In the genomic region with DNA sequence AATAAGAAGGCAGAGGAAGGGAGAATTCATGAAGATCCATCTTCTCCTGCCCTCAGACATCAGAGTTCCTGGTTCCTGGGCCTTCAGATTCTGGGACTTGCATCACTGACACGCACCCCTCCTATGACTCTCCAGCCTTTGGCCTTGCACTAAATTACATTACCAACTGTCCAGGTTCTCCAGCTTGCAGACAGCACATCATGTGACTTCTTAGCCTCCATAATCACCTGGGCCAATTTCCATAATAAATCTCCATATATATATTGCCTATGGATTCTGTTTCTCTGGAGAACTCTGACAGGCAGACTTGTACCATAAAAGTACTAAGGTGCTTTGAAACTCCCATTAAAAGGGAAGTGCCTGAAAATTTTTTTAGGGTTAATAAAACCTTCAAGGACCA, we compare ENCODE assay signal across 22 cellular contexts.
"Had no signal": no experiment of that assay in that cellular context is flagged by ENCODE, and none has a peak within 500 bp of the region (broad histone marks: within the 10 kb centered on the region; RNA-seq: fewer than 3 reads in every experiment).

No MANE protein-coding gene starts in this region.

- H3K27me3 ChIP-seq: MG63, SJSA1 had no signal

- DNase-seq: IMR-90, Karpas-422, KG1, MG63, NCI-H1092, NCI-H1105 treated with DMSO at 0.1 percent for 48 hours, NCI-H1417 treated with DMSO at 0.1 percent for 48 hours, NCI-H146, NCI-H1694 treated with DMSO at 0.1 percent for 48 hours, NCI-H1930, NCI-H2081, NCI-H2107, NCI-H2227 treated with DMSO at 0.1 percent for 48 hours, NCI-H524, NCI-H69, NCI-H774, Right ventricle myocardium superior, RPMI8226, SIG-M5 had no signal

- H3K4me3 ChIP-seq: MG63, SJSA1, SK-N-MC had no signal

- H3K4me1 ChIP-seq: SJSA1 had no signal

- H3K9me3 ChIP-seq: MG63, SJSA1 had no signal

- H3K27ac ChIP-seq: SJSA1, SK-N-MC had no signal

- H3K36me3 ChIP-seq: MG63, SJSA1 had no signal

- ATAC-seq: HepG2 had no signal
